Comparison of ENCODE assay signal across 10 cellular contexts in the genomic region with DNA sequence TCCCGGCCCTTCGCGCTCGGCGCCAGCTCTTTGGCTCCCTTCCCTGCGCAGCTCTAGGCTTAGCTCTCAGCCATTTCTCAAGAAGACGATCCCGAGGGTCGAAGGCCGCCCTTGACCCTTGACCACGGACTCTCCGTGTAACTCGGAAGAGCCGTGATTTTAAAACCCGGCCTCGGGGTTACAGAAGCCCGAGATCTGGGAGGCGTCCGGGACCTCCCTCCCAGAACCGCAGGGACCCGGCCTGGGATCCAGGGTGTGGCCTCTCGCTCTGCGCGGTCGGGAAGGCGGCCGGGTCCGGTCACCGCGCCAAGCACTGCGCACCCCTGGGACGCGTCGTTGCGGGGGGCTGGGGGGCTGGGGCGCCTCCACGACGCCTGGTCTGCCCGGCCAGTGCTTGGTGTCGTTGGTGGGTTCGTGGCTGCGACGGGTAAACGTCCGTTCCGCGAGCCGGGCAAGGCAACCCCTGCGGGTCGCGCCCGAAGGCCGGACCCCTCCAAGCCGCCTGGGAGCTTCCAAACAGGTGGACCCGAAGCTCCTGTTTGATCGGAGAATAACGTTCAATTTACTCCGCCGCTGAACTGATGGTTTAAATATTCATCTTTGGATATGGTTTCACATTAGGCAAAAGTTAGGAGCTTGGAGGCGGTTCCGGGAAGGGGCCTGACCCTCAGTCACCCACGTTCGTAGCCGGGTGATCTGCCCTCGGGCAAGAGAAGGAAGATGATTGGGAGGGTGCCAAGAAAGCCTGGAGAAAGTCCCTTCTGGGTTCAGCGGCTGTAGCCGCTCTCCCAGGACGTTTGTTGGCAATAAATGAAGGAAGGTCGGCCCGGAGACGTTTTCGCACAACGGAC. TPM values are rescaled to one million over a fixed set of nuclear protein-coding genes. Genes with fewer than 3 reads are reported as not detected.
A peak's percentile ranks its signal among the peaks of the same experiment; 100 is the strongest.
DNase-seq lines count a peak whose midpoint lies in the region; ATAC-seq, FAIRE-seq and TF ChIP-seq lines count a peak whose summit lies in the region.
"Not testable (repeated sequence)": the region's sequence is repeated elsewhere in the genome, so short reads cannot be mapped to it uniquely, and the experiment has no call there.
"Had no signal": no experiment of that assay in that cellular context is flagged by ENCODE, and none has a peak within 500 bp of the region (broad histone marks: within the 10 kb centered on the region; RNA-seq: fewer than 3 reads in every experiment).

No MANE protein-coding gene starts in this region.

- H3K9ac ChIP-seq in SK-N-MC (ENCODE audit: insufficient read length); astrocyte (ENCODE audit: low read length); mesendoderm (ENCODE audit: low read length): not testable (repeated sequence)

- H3K18ac ChIP-seq in mesendoderm (ENCODE audit: low read length): not testable (repeated sequence)

- not testable (repeated sequence) for H3K9me3 ChIP-seq in SK-N-MC (ENCODE audit: low read depth, low read length); astrocyte (ENCODE audit: insufficient read depth, low read depth, low read length); gastrocnemius medialis

- not testable (repeated sequence) for H3K4me1 ChIP-seq in ACC112 (ENCODE audit: control insufficient read depth, insufficient read depth, low read length, unreplicated experiment); astrocyte (ENCODE audit: insufficient read depth, low read length); foreskin keratinocyte; mesendoderm (ENCODE audit: control insufficient read depth, low read depth, low read length)
- peaks cover 0 to 11% of the 10 kb centered on the region in 2 donors for H3K4me1 ChIP-seq in gastrocnemius medialis

- not testable (repeated sequence) for H3K79me1 ChIP-seq in mesendoderm (ENCODE audit: low read length)

- not testable (repeated sequence) for H3K4me1 Mint-ChIP-seq in astrocyte (ENCODE audit: low read depth, unreplicated experiment)

- not testable (repeated sequence) for H4K5ac ChIP-seq in mesendoderm (ENCODE audit: low read length)

- H3K36me3 Mint-ChIP-seq in astrocyte (ENCODE audit: low read depth, unreplicated experiment): not testable (repeated sequence)

- H2AFZ ChIP-seq in ACC112 (ENCODE audit: low read length, unreplicated experiment); astrocyte (ENCODE audit: low read depth, low read length): not testable (repeated sequence)

- H3K23ac ChIP-seq in mesendoderm (ENCODE audit: low read length): not testable (repeated sequence)

- not testable (repeated sequence) for H3K4me3 Mint-ChIP-seq in astrocyte (ENCODE audit: unreplicated experiment)

- H3K9me3 Mint-ChIP-seq in astrocyte (ENCODE audit: unreplicated experiment): peaks cover 16% of the 10 kb centered on the region

- H3K56ac ChIP-seq in mesendoderm (ENCODE audit: low read length): peak overlapping the region; percentile 42

- DNase-seq in SK-N-MC (ENCODE audit: low read depth, low spot score); astrocyte (ENCODE audit: low read depth); mesendoderm; gastrocnemius medialis: not testable (repeated sequence)
- peak in 1 of 2 donors; percentile 7 for DNase-seq in foreskin keratinocyte

- H3K27me3 Mint-ChIP-seq in astrocyte (ENCODE audit: low read depth, unreplicated experiment): peaks cover 45% of the 10 kb centered on the region

- H2BK5ac ChIP-seq in mesendoderm (ENCODE audit: low read length): not testable (repeated sequence)

- H3K27me3 ChIP-seq in ACC112 (ENCODE audit: insufficient read depth, low read length) (peaks cover 42% of the 10 kb centered on the region), astrocyte (ENCODE audit: insufficient read depth, low read length) (peaks cover 25% of the 10 kb centered on the region), foreskin keratinocyte (peaks cover 53% of the 10 kb centered on the region), mesendoderm (ENCODE audit: insufficient read depth, low read length, poor library complexity) (peaks cover 21% of the 10 kb centered on the region), gastrocnemius medialis (peaks cover 40 to 63% (median 47%) of the 10 kb centered on the region in 3 donors)

- in situ Hi-C loops in gastrocnemius medialis (cut with MboI; ENCODE audit: low sequenced_read_pairs in 4 of 4): not testable (repeated sequence)

- not testable (repeated sequence) for H3K27ac ChIP-seq in ACC112 (ENCODE audit: low read depth, low read length); SK-N-MC; astrocyte (ENCODE audit: low read depth, low read length); foreskin keratinocyte; mesendoderm (ENCODE audit: low read depth, low read length); gastrocnemius medialis

- not testable (repeated sequence) for TF ChIP-seq CTCF in astrocyte (IDR thresholded peaks at IDR 0.05; ENCODE audit: insufficient read depth, low read depth, low read length); foreskin keratinocyte (conservative IDR thresholded peaks at IDR 0.05); gastrocnemius medialis (IDR thresholded peaks at IDR 0.05 in 4 of 5, conservative IDR thresholded peaks at IDR 0.05 in 1 of 5)

- intact Hi-C loops in gastrocnemius medialis (cut with DNase I; ENCODE audit: low total_unique reads): not testable (repeated sequence)

- H2BK15ac ChIP-seq in mesendoderm (replicated peaks; ENCODE audit: low read depth): not testable (repeated sequence)

- not testable (repeated sequence) for H3K79me2 ChIP-seq in ACC112 (ENCODE audit: control insufficient read depth, insufficient read depth, low read length, unreplicated experiment); astrocyte (ENCODE audit: insufficient read depth, low read length); mesendoderm (ENCODE audit: control insufficient read depth, insufficient read depth, low read length)

- FAIRE-seq in astrocyte (lab: Jason Lieb, UNC): not testable (repeated sequence)

- H4K20me1 ChIP-seq in astrocyte (ENCODE audit: insufficient read depth, low read length): not testable (repeated sequence)

- H3K4me2 ChIP-seq in astrocyte (ENCODE audit: low read length) (peak overlapping the region; percentile 59), mesendoderm (ENCODE audit: low read length) (peak overlapping the region; percentile 13)

- not testable (repeated sequence) for H3K36me3 ChIP-seq in ACC112 (ENCODE audit: insufficient read depth, low read length); SK-N-MC (ENCODE audit: insufficient read depth, low read length); astrocyte (ENCODE audit: insufficient read depth, low read length); mesendoderm (ENCODE audit: control insufficient read depth, insufficient read depth, low read length); gastrocnemius medialis

- H2AK5ac ChIP-seq in mesendoderm (ENCODE audit: low read length): not testable (repeated sequence)

- H3K27ac Mint-ChIP-seq in astrocyte (ENCODE audit: unreplicated experiment): not testable (repeated sequence)

- not testable (repeated sequence) for H2BK120ac ChIP-seq in mesendoderm (ENCODE audit: low read depth, low read length)

- peak; percentile 35 for ATAC-seq in GM18511 (IDR thresholded peaks at IDR 0.05; ENCODE audit: unreplicated experiment)
- peak; percentile 17 for ATAC-seq in HG03135 (IDR thresholded peaks at IDR 0.05; ENCODE audit: unreplicated experiment)
- peak; percentile 39 for ATAC-seq in foreskin keratinocyte
- not testable (repeated sequence) for ATAC-seq in gastrocnemius medialis

- no CpG with 5 or more reads among the region's 73 CpGs for WGBS in mesendoderm (ENCODE audit: extremely low coverage, insufficient coverage, low lambda C conversion rate)

- not testable (repeated sequence) for H4K8ac ChIP-seq in mesendoderm (ENCODE audit: low read depth, low read length)

- not testable (repeated sequence) for TF ChIP-seq POLR2A in gastrocnemius medialis (IDR thresholded peaks at IDR 0.05)

- not testable (repeated sequence) for H3K4ac ChIP-seq in mesendoderm (ENCODE audit: low read depth, low read length)

- H3K4me3 ChIP-seq in ACC112 (ENCODE audit: low read depth, low read length): peak overlapping the region; percentile 59
- peak overlapping the region; percentile 73 for H3K4me3 ChIP-seq in SK-N-MC
- not testable (repeated sequence) for H3K4me3 ChIP-seq in astrocyte (ENCODE audit: insufficient read depth, low read depth, low read length); mesendoderm (ENCODE audit: low read length)
- H3K4me3 ChIP-seq in gastrocnemius medialis: peak overlapping the region; percentile 44 to 60 (median 52)

RNA-seq across cellular contexts. Expression of gene FOXD4, which starts 3.7 kb away (rescaled TPM):
- total RNA-seq in astrocyte: 0.31 and 0.45 TPM in 2 replicates
- total RNA-seq in foreskin keratinocyte: 0.10 and 0.14 TPM in 2 replicates
- 0.10 and 0.16 TPM in 2 replicates for polyA plus RNA-seq in foreskin keratinocyte
- polyA plus RNA-seq in mesendoderm (2013, experiment 1 of 2): 0.06 TPM
- polyA plus RNA-seq in mesendoderm (2013, experiment 2 of 2): 0.01 TPM
- 1 to 10 TPM in 1 of 4 donors, under 1 TPM in 2, not detected in 1; 0.15 to 1.1 (median 0.16) TPM for total RNA-seq in gastrocnemius medialis
- total RNA-seq: glomerular endothelial cell had no signal
- polyA plus RNA-seq: AG04450 had no signal
